8 cellular contexts compared by ENCODE assay signal in genomic region chr1:10686404-10687040, GRCh38.
A peak's percentile ranks its signal among the peaks of the same experiment; 100 is the strongest.
DNase-seq lines count a peak whose midpoint lies in the region; ATAC-seq and TF ChIP-seq lines count a peak whose summit lies in the region.

No MANE protein-coding gene starts in this region.

- H3K4me3 ChIP-seq in right atrium auricular region (no peak overlapping the region), psoas muscle (no peak overlapping the region)

- DNase-seq in Daoy (ENCODE audit: low read depth) (peak; percentile 75), NCI-H774 (lab: John Stamatoyannopoulos, UW) (peak; percentile 6), right atrium auricular region (ENCODE audit: low spot score) (no peak), psoas muscle (no peak), NCI-H2171 (lab: John Stamatoyannopoulos, UW) (no peak)

- 59 to 66% (median 60%) methylated on average over 20 of the region's 20 CpGs for WGBS in psoas muscle, 3 donors

- intact Hi-C loops in psoas muscle (cut with DNase I) = loop anchor here (2.0 to 10.0 kb wide), 2 partner anchors 108 to 178 kb away; no protein-coding TSS in a partner anchor

- H3K9me3 ChIP-seq in right atrium auricular region (no peaks in the 10 kb centered on the region), psoas muscle (no peaks in the 10 kb centered on the region)

- ATAC-seq in psoas muscle (peak in 1 of 4 donors; percentile 1), GM21825 (IDR thresholded peaks at IDR 0.05; ENCODE audit: unreplicated experiment) (no peak), GM18502 (IDR thresholded peaks at IDR 0.05; ENCODE audit: poor library complexity, unreplicated experiment) (no peak), HG02642 (IDR thresholded peaks at IDR 0.05; ENCODE audit: poor library complexity, unreplicated experiment) (no peak)

- TF ChIP-seq CTCF in right atrium auricular region (IDR thresholded peaks at IDR 0.05) (peak in 1 of 2 donors; percentile 17), psoas muscle (IDR thresholded peaks at IDR 0.05) (no peak)

- peaks cover 0 to 100% of the 10 kb centered on the region in 2 donors for H3K4me1 ChIP-seq in right atrium auricular region
- H3K4me1 ChIP-seq in psoas muscle = peaks cover 100% of the 10 kb centered on the region

- no peaks in the 10 kb centered on the region for H3K36me3 ChIP-seq in right atrium auricular region
- no peaks in the 10 kb centered on the region for H3K36me3 ChIP-seq in psoas muscle (ENCODE audit: insufficient read depth in 1 of 2, low read depth in 1 of 2)

- H3K27ac ChIP-seq in right atrium auricular region (peak overlapping the region; percentile 86), psoas muscle (peak overlapping the region; percentile 76)

- H3K27me3 ChIP-seq in right atrium auricular region (no peaks in the 10 kb centered on the region), psoas muscle (ENCODE audit: insufficient read depth in 3 of 3, low read length in 2 of 3) (no peaks in the 10 kb centered on the region)

Comparison
In these comparisons a context has a peak if more than half of its experiments do, and no peak if none do; other contexts are left out.
1. DNase-seq: peak in Daoy (single experiment) and NCI-H774 (single experiment); none in right atrium auricular region (single experiment), psoas muscle (0 of 2) and NCI-H2171 (single experiment).